1 cellular context compared by ENCODE assay signal in the genomic region with DNA sequence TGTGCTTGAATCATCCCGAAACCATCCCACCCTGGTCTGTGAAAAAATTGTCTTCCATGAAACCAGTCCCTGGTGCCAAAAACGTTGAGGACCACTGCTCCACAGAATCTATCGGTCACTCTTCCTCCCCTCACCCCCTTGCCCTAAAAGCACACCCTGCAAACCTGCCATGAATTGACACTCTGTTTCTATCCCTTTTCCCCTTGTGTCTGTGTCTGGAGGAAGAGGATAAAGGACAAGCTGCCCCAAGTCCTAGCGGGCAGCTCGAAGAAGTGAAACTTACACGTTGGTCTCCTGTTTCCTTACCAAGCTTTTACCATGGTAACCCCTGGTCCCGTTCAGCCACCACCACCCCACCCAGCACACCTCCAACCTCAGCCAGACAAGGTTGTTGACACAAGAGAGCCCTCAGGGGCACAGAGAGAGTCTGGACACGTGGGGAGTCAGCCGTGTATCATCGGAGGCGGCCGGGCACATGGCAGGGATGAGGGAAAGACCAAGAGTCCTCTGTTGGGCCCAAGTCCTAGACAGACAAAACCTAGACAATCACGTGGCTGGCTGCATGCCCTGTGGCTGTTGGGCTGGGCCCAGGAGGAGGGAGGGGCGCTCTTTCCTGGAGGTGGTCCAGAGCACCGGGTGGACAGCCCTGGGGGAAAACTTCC.
TF ChIP-seq lines count a peak whose summit lies in the region.

No MANE protein-coding gene starts in this region.

TF ChIP-seq in SK-N-SH, 30 proteins besides CTCF, POLR2A, EP300 and RAD21 (continued from another document):
- TF ChIP-seq SIN3A (IDR thresholded peaks at IDR 0.05; ENCODE audit: borderline replicate concordance, low read depth, low read length) (no peak), POLR2AphosphoS5 (IDR thresholded peaks at IDR 0.05; ENCODE audit: low read depth, low read length) (no peak), SMC3 (IDR thresholded peaks at IDR 0.05; ENCODE audit: low read depth, low read length) (no peak), FOSL2 (IDR thresholded peaks at IDR 0.05; ENCODE audit: borderline replicate concordance, low read depth) (no peak), NRF1 (IDR thresholded peaks at IDR 0.05; ENCODE audit: low read depth, low read length) (no peak), RXRA (IDR thresholded peaks at IDR 0.05; ENCODE audit: borderline replicate concordance, low read depth) (no peak), GATA2 (CRISPR knock-in tag; IDR thresholded peaks at IDR 0.05) (no peak), EZH2phosphoT487 (IDR thresholded peaks at IDR 0.05; ENCODE audit: borderline replicate concordance, low read depth) (no peak), FOXJ3 (CRISPR knock-in tag; IDR thresholded peaks at IDR 0.05) (no peak), RFX5 (IDR thresholded peaks at IDR 0.05; ENCODE audit: low read length) (no peak), FOXM1 (IDR thresholded peaks at IDR 0.05; ENCODE audit: low read depth) (no peak), TAF1 (IDR thresholded peaks at IDR 0.05; ENCODE audit: borderline replicate concordance, low read depth, low read length) (no peak; the same call in 1 of the 2 replicates), MXI1 (IDR thresholded peaks at IDR 0.05; ENCODE audit: low read depth, low read length) (no peak), YY1 (IDR thresholded peaks at IDR 0.05; ENCODE audit: low read depth) (no peak), GABPA (IDR thresholded peaks at IDR 0.05; ENCODE audit: low read depth) (no peak), TCF12 (IDR thresholded peaks at IDR 0.05) (no peak; the same call in 1 of the 2 replicates), JUND (IDR thresholded peaks at IDR 0.05) (no peak; the same call in 1 of the 2 replicates), MEF2A (IDR thresholded peaks at IDR 0.05; ENCODE audit: borderline replicate concordance, low read depth) (no peak), NFIC (IDR thresholded peaks at IDR 0.05; ENCODE audit: borderline replicate concordance) (peak; percentile 93)
- TF ChIP-seq, protein P1, sequence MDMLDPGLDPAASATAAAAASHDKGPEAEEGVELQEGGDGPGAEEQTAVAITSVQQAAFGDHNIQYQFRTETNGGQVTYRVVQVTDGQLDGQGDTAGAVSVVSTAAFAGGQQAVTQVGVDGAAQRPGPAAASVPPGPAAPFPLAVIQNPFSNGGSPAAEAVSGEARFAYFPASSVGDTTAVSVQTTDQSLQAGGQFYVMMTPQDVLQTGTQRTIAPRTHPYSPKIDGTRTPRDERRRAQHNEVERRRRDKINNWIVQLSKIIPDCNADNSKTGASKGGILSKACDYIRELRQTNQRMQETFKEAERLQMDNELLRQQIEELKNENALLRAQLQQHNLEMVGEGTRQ (IDR thresholded peaks at IDR 0.05; ENCODE audit: borderline replicate concordance, low read depth, low read length): no peak
- TF ChIP-seq, protein P2, sequence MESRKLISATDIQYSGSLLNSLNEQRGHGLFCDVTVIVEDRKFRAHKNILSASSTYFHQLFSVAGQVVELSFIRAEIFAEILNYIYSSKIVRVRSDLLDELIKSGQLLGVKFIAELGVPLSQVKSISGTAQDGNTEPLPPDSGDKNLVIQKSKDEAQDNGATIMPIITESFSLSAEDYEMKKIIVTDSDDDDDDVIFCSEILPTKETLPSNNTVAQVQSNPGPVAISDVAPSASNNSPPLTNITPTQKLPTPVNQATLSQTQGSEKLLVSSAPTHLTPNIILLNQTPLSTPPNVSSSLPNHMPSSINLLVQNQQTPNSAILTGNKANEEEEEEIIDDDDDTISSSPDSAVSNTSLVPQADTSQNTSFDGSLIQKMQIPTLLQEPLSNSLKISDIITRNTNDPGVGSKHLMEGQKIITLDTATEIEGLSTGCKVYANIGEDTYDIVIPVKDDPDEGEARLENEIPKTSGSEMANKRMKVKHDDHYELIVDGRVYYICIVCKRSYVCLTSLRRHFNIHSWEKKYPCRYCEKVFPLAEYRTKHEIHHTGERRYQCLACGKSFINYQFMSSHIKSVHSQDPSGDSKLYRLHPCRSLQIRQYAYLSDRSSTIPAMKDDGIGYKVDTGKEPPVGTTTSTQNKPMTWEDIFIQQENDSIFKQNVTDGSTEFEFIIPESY (IDR thresholded peaks at IDR 0.05; ENCODE audit: borderline replicate concordance, low read depth): no peak
- TF ChIP-seq, protein P3, sequence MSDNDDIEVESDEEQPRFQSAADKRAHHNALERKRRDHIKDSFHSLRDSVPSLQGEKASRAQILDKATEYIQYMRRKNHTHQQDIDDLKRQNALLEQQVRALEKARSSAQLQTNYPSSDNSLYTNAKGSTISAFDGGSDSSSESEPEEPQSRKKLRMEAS (IDR thresholded peaks at IDR 0.05; ENCODE audit: low read depth): peak; percentile 100
- TF ChIP-seq, protein P4, sequence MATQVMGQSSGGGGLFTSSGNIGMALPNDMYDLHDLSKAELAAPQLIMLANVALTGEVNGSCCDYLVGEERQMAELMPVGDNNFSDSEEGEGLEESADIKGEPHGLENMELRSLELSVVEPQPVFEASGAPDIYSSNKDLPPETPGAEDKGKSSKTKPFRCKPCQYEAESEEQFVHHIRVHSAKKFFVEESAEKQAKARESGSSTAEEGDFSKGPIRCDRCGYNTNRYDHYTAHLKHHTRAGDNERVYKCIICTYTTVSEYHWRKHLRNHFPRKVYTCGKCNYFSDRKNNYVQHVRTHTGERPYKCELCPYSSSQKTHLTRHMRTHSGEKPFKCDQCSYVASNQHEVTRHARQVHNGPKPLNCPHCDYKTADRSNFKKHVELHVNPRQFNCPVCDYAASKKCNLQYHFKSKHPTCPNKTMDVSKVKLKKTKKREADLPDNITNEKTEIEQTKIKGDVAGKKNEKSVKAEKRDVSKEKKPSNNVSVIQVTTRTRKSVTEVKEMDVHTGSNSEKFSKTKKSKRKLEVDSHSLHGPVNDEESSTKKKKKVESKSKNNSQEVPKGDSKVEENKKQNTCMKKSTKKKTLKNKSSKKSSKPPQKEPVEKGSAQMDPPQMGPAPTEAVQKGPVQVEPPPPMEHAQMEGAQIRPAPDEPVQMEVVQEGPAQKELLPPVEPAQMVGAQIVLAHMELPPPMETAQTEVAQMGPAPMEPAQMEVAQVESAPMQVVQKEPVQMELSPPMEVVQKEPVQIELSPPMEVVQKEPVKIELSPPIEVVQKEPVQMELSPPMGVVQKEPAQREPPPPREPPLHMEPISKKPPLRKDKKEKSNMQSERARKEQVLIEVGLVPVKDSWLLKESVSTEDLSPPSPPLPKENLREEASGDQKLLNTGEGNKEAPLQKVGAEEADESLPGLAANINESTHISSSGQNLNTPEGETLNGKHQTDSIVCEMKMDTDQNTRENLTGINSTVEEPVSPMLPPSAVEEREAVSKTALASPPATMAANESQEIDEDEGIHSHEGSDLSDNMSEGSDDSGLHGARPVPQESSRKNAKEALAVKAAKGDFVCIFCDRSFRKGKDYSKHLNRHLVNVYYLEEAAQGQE (IDR thresholded peaks at IDR 0.05; ENCODE audit: low read depth, low read length): 0 out of 2 replicates have a peak, but pooled peaks have one; percentile 8
- TF ChIP-seq, protein P5, sequence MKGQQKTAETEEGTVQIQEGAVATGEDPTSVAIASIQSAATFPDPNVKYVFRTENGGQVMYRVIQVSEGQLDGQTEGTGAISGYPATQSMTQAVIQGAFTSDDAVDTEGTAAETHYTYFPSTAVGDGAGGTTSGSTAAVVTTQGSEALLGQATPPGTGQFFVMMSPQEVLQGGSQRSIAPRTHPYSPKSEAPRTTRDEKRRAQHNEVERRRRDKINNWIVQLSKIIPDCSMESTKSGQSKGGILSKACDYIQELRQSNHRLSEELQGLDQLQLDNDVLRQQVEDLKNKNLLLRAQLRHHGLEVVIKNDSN (IDR thresholded peaks at IDR 0.05; ENCODE audit: borderline replicate concordance, low read depth): peak; percentile 86
